In genomic region chr3:186991470-186991869, GRCh38 we compare ENCODE assay signal across 11 cellular contexts.
DNase-seq lines count a peak whose midpoint lies in the region; ATAC-seq, FAIRE-seq and TF ChIP-seq lines count a peak whose summit lies in the region.
"Had no signal": no experiment of that assay in that cellular context is flagged by ENCODE, and none has a peak within 500 bp of the region (broad histone marks: within the 10 kb centered on the region; RNA-seq: fewer than 3 reads in every experiment).

No MANE protein-coding gene starts in this region.

- H3K9me3 ChIP-seq in CD4-positive, alpha-beta T cell (ENCODE audit: control insufficient read depth, low read length): no peaks in the 10 kb centered on the region
- no peaks in the 10 kb centered on the region for H3K9me3 ChIP-seq in Peyer's patch

- H3K36me3 ChIP-seq in bronchial epithelial cell (ENCODE audit: control insufficient read depth, insufficient read depth, low read length): no peaks in the 10 kb centered on the region
- H3K36me3 ChIP-seq in Peyer's patch: no peaks in the 10 kb centered on the region

- ATAC-seq in CD4-positive, alpha-beta T cell (ENCODE audit: poor library complexity): no peak
- ATAC-seq in natural killer cell treated with Interleukin-12 subunit alpha and Interleukin-12 subunit beta and Interleukin-15 and Interleukin-18, amount 100 ng/mL, for 72 hours: peak in 1 of 2 donors; percentile 36

- no peak for TF ChIP-seq POLR2A in Peyer's patch (IDR thresholded peaks at IDR 0.05)

- FAIRE-seq in bronchial epithelial cell (lab: Jason Lieb, UNC): no peak

- H3K9me3 Mint-ChIP-seq in CD4-positive, alpha-beta T cell: no peaks in the 10 kb centered on the region
- H3K9me3 Mint-ChIP-seq in natural killer cell treated with Interleukin-12 subunit alpha and Interleukin-12 subunit beta and Interleukin-15 and Interleukin-18, amount 100 ng/mL, for 72 hours: no peaks in the 10 kb centered on the region

- H3K4me3 Mint-ChIP-seq in CD4-positive, alpha-beta T cell: no peak overlapping the region
- no peak overlapping the region for H3K4me3 Mint-ChIP-seq in natural killer cell treated with Interleukin-12 subunit alpha and Interleukin-12 subunit beta and Interleukin-15 and Interleukin-18, amount 100 ng/mL, for 72 hours

- intact Hi-C loops in CD4-positive, alpha-beta T cell (cut with DNase I, micrococcal nuclease): no loop called here

- no peak overlapping the region for H3K27ac ChIP-seq in CD4-positive, alpha-beta T cell (ENCODE audit: low read depth, low read length)
- peak overlapping the region in 1 of 4 donors; percentile 66 for H3K27ac ChIP-seq in Peyer's patch

- H3K27me3 ChIP-seq in CD4-positive, alpha-beta T cell (ENCODE audit: control insufficient read depth, insufficient read depth, low read length): no peaks in the 10 kb centered on the region
- no peaks in the 10 kb centered on the region for H3K27me3 ChIP-seq in bronchial epithelial cell (ENCODE audit: control insufficient read depth, insufficient read depth, low read length)
- H3K27me3 ChIP-seq in Peyer's patch: no peaks in the 10 kb centered on the region

- POLR2A ChIA-PET in CD4-positive, alpha-beta T cell (lab: Charles Lee): no interaction called here

- peaks cover 60% of the 10 kb centered on the region for H3K36me3 Mint-ChIP-seq in CD4-positive, alpha-beta T cell (ENCODE audit: low read depth)
- H3K36me3 Mint-ChIP-seq in natural killer cell treated with Interleukin-12 subunit alpha and Interleukin-12 subunit beta and Interleukin-15 and Interleukin-18, amount 100 ng/mL, for 72 hours: peaks cover 21% of the 10 kb centered on the region

- H3K4me1 ChIP-seq in Peyer's patch: peaks cover 0 to 12% (median 0%) of the 10 kb centered on the region in 4 donors

- H3K4me1 Mint-ChIP-seq in CD4-positive, alpha-beta T cell (ENCODE audit: low read depth): peaks cover 49% of the 10 kb centered on the region
- peaks cover 43 to 55% of the 10 kb centered on the region in 2 donors for H3K4me1 Mint-ChIP-seq in natural killer cell treated with Interleukin-12 subunit alpha and Interleukin-12 subunit beta and Interleukin-15 and Interleukin-18, amount 100 ng/mL, for 72 hours (ENCODE audit: low read depth in 2 of 2)

- TF ChIP-seq CTCF in CD4-positive, alpha-beta T cell (IDR thresholded peaks at IDR 0.05): no peak
- TF ChIP-seq CTCF in bronchial epithelial cell (IDR thresholded peaks at IDR 0.05; ENCODE audit: insufficient read depth, low read length, severe bottlenecking) (no peak), Peyer's patch (IDR thresholded peaks at IDR 0.05) (no peak)

- DNase-seq in CD4-positive, alpha-beta T cell: no peak
- peak; percentile 36 for DNase-seq in M059J (ENCODE audit: low read depth)
- DNase-seq in bronchial epithelial cell (ENCODE audit: low read depth): peak; percentile 48
- DNase-seq in natural killer cell treated with Interleukin-12 subunit alpha and Interleukin-12 subunit beta and Interleukin-15 and Interleukin-18, amount 100 ng/mL, for 72 hours (ENCODE audit: low spot score): no peak
- no peak for DNase-seq in Peyer's patch
- no peak for DNase-seq in HPDE6-E6E7 (ENCODE audit: extremely low spot score)
- no peak for DNase-seq in stimulated activated CD4-positive, alpha-beta T cell treated with anti-CD3 and anti-CD28 coated beads, Interleukin-4, amount 100 ng/mL, for 1 hour
- no peak for DNase-seq in SHP77 treated with DMSO at 0.1 percent for 48 hours (lab: John Stamatoyannopoulos, UW)
- DNase-seq: EL; NCI-H1092; stimulated activated CD4-positive, alpha-beta T cell treated with anti-CD3 and anti-CD28 coated beads, Interleukin-1b, Interleukin-23, amount 100 ng/mL, for 48 hours had no signal

- no peaks in the 10 kb centered on the region for H3K27me3 Mint-ChIP-seq in CD4-positive, alpha-beta T cell
- no peaks in the 10 kb centered on the region for H3K27me3 Mint-ChIP-seq in natural killer cell treated with Interleukin-12 subunit alpha and Interleukin-12 subunit beta and Interleukin-15 and Interleukin-18, amount 100 ng/mL, for 72 hours

- peak overlapping the region; percentile 54 for H3K27ac Mint-ChIP-seq in CD4-positive, alpha-beta T cell
- peak overlapping the region; percentile 33 to 77 for H3K27ac Mint-ChIP-seq in natural killer cell treated with Interleukin-12 subunit alpha and Interleukin-12 subunit beta and Interleukin-15 and Interleukin-18, amount 100 ng/mL, for 72 hours

- CTCF ChIA-PET in CD4-positive, alpha-beta T cell (lab: Charles Lee): no interaction called here

- H3K4me3 ChIP-seq in bronchial epithelial cell (ENCODE audit: low read depth, low read length) (no peak overlapping the region), Peyer's patch (no peak overlapping the region)

Comparison
In these comparisons a context has a peak if more than half of its experiments do, and no peak if none do; other contexts are left out.
1. DNase-seq: peak in M059J (single experiment) and bronchial epithelial cell (single experiment); none in CD4-positive, alpha-beta T cell (0 of 10), natural killer cell treated with Interleukin-12 subunit alpha and Interleukin-12 subunit beta and Interleukin-15 and Interleukin-18, amount 100 ng/mL, for 72 hours (single experiment), Peyer's patch (0 of 3), HPDE6-E6E7 (single experiment), stimulated activated CD4-positive, alpha-beta T cell treated with anti-CD3 and anti-CD28 coated beads, Interleukin-4, amount 100 ng/mL, for 1 hour (single experiment) and SHP77 treated with DMSO at 0.1 percent for 48 hours (single experiment).